ENCODE assay signal across 1 cellular context in the genomic region with DNA sequence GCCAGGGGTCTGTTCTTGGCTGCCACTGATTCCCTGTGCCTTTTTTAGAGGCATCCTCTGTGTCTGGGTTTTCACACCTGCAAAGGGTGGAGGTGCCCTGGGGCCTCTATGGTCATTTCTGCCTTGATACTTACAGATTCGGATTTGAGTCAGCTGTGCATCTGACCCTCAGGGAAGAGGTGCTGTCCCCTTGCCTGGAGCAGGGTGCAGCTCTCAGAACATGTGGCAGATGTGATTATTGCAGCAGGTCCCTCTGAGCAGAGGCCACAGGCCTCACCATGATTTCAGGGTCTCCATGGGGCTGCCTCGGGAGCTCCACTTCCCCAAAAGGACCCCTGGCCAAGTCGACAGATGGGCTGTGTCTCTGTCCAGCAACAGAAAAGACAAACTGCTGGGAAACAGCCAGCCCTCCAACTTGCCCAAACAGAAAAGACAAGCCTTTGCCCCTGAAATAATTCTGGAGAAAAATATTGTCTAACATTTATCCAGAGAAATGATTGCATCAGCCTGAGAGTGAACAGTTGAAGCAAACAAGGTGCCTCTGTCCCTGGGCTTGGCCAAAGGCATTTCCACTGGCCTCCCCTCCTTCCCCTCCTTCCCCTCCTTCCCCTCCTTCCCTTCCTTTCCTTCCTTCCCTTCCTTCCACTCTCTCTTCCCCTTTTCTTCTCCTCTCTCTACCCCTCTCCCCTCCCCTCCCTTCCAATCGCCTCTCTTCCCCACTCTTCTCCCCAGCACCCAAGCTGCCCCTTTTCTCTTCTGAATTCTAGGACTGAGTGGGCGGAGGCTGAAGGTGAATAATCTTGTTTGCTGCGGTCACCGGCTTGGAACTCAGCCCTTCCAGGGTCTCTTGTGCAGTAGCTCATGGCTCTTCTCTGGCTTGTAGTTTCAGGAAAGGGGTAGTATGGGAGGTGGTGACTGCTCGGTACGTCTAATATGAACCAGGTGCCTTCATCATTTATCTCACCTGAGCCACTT.
TF ChIP-seq lines count a peak whose summit lies in the region.

No MANE protein-coding gene starts in this region.

TF ChIP-seq in GM23338, 12 proteins besides CTCF, POLR2A, EP300 and RAD21 (continued from another document):
- TF ChIP-seq REST (IDR thresholded peaks at IDR 0.05; ENCODE audit: unreplicated experiment) = peak; percentile 25
